ENCODE assay signal across 1 cellular context in genomic region chr16:97822-98221, GRCh38.
TF ChIP-seq lines count a peak whose summit lies in the region.

No MANE protein-coding gene starts in this region.

TF ChIP-seq in IMR-90, 13 proteins besides CTCF, POLR2A, EP300 and RAD21:
- TF ChIP-seq RCOR1 (IDR thresholded peaks at IDR 0.05; ENCODE audit: insufficient replicate concordance, low read length) (no peak), MXI1 (IDR thresholded peaks at IDR 0.05; ENCODE audit: borderline replicate concordance, low read depth, low read length) (no peak), USF2 (IDR thresholded peaks at IDR 0.05; ENCODE audit: low read depth, low read length) (no peak), NFE2L2 (IDR thresholded peaks at IDR 0.05; ENCODE audit: low read depth, low read length) (no peak), FOS (IDR thresholded peaks at IDR 0.05; ENCODE audit: low read depth, low read length) (no peak), CEBPB (IDR thresholded peaks at IDR 0.05; ENCODE audit: low read depth, low read length) (no peak), MAZ (IDR thresholded peaks at IDR 0.05; ENCODE audit: borderline replicate concordance, low read depth, low read length) (no peak), SMC3 (IDR thresholded peaks at IDR 0.05; ENCODE audit: low read depth, low read length) (no peak), BHLHE40 (IDR thresholded peaks at IDR 0.05; ENCODE audit: low read depth, low read length) (no peak), MAFK (IDR thresholded peaks at IDR 0.05; ENCODE audit: low read depth, low read length) (no peak), RFX5 (IDR thresholded peaks at IDR 0.05; ENCODE audit: low read depth, low read length) (no peak), CHD1 (IDR thresholded peaks at IDR 0.05; ENCODE audit: low read depth, low read length) (no peak)
- TF ChIP-seq, protein P1, sequence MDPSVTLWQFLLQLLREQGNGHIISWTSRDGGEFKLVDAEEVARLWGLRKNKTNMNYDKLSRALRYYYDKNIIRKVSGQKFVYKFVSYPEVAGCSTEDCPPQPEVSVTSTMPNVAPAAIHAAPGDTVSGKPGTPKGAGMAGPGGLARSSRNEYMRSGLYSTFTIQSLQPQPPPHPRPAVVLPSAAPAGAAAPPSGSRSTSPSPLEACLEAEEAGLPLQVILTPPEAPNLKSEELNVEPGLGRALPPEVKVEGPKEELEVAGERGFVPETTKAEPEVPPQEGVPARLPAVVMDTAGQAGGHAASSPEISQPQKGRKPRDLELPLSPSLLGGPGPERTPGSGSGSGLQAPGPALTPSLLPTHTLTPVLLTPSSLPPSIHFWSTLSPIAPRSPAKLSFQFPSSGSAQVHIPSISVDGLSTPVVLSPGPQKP (IDR thresholded peaks at IDR 0.05; ENCODE audit: borderline replicate concordance, low read depth, low read length), result no peak
